Comparison of ENCODE assay signal across 13 cellular contexts in genomic region chr2:46780411-46780800, GRCh38.
DNase-seq lines count a peak whose midpoint lies in the region; ATAC-seq and TF ChIP-seq lines count a peak whose summit lies in the region.
"Had no signal": no experiment of that assay in that cellular context is flagged by ENCODE, and none has a peak within 500 bp of the region (broad histone marks: within the 10 kb centered on the region; RNA-seq: fewer than 3 reads in every experiment).

No MANE protein-coding gene starts in this region.

- no peaks in the 10 kb centered on the region for H3K36me3 ChIP-seq in ovary
- H3K36me3 ChIP-seq: cardiac muscle cell had no signal

- peak; percentile 65 for DNase-seq in AG08395 (ENCODE audit: low spot score)
- DNase-seq in RWPE1 (ENCODE audit: low spot score): no peak
- DNase-seq in fibroblast of pulmonary artery (ENCODE audit: low read depth): peak; percentile 76
- DNase-seq in ovary: peak; percentile 43 to 82 (median 73)
- DNase-seq in stimulated activated CD4-positive, alpha-beta T cell treated with anti-CD3 and anti-CD28 coated beads, Interleukin-2, amount 100 ng/mL, for 48 hours: no peak
- DNase-seq in NCI-H69 (lab: John Stamatoyannopoulos, UW): no peak
- DNase-seq in stimulated activated naive CD8-positive, alpha-beta T cell treated with anti-CD3 and anti-CD28 coated beads, Interleukin-15, Interleukin-2, amounts not matched to agents 100 U/mL and 50 U/mL, for 24 hours: no peak
- DNase-seq in SK-N-DZ (ENCODE audit: low spot score): no peak
- DNase-seq: activated naive CD4-positive, alpha-beta T cell treated with anti-CD3 and anti-CD28 coated beads for 36 hours; NCI-H510A had no signal

- intact Hi-C loops in ovary (cut with DNase I): no loop called here

- POLR2A ChIA-PET in RWPE1 (lab: Yijun Ruan, JAX; ENCODE audit: low non-redundant PET): no interaction called here

- 32 to 40% (median 36%) methylated on average over 5 of the region's 5 CpGs for WGBS in ovary, 3 donors

- H3K27ac ChIP-seq in RWPE1 (peak overlapping the region; percentile 83), ovary (no peak overlapping the region)
- H3K27ac ChIP-seq: cardiac muscle cell, KMS-11 had no signal

- TF ChIP-seq POLR2A in ovary (IDR thresholded peaks at IDR 0.05): no peak

- CTCF ChIA-PET in RWPE1 (lab: Yijun Ruan, JAX): interaction anchor here (1.3 kb wide), 1 partner anchor 96 kb away, joined by 3 read pairs; no protein-coding TSS in a partner anchor

- H3K4me1 ChIP-seq in ovary (ENCODE audit: insufficient read depth): peaks cover 15% of the 10 kb centered on the region

- no peak for ATAC-seq in stimulated activated naive CD8-positive, alpha-beta T cell treated with anti-CD3 and anti-CD28 coated beads, Interleukin-15, Interleukin-2, amounts not matched to agents 100 U/mL and 50 U/mL, for 24 hours
- ATAC-seq: stimulated activated memory B cell treated with anti-CD40 and anti-IgM and Interleukin-4, amounts not matched to agents 10 μg/mL and 1 μg/mL and 100 μg/mL, for 72 hours had no signal

- no peaks in the 10 kb centered on the region for H3K27me3 ChIP-seq in ovary
- H3K27me3 ChIP-seq: cardiac muscle cell had no signal

- no peak for TF ChIP-seq CTCF in RWPE1 (conservative IDR thresholded peaks at IDR 0.05; ENCODE audit: low read depth)
- no peak for TF ChIP-seq CTCF in fibroblast of pulmonary artery (IDR thresholded peaks at IDR 0.05; ENCODE audit: low read length, missing control alignments)
- TF ChIP-seq CTCF in ovary (IDR thresholded peaks at IDR 0.05): no peak

- H3K4me3 ChIP-seq in fibroblast of pulmonary artery (replicated peaks; ENCODE audit: low read depth, low read length) (no peak overlapping the region), ovary (no peak overlapping the region)
- H3K4me3 ChIP-seq: cardiac muscle cell had no signal

- TF ChIP-seq EP300 in ovary (IDR thresholded peaks at IDR 0.05): no peak

- no peaks in the 10 kb centered on the region for H3K9me3 ChIP-seq in ovary

Comparison
In these comparisons a context has a peak if more than half of its experiments do, and no peak if none do; other contexts are left out.
1. DNase-seq: peak in AG08395 (single experiment), fibroblast of pulmonary artery (single experiment) and ovary (5 of 5); none in RWPE1 (single experiment), stimulated activated CD4-positive, alpha-beta T cell treated with anti-CD3 and anti-CD28 coated beads, Interleukin-2, amount 100 ng/mL, for 48 hours (0 of 2), NCI-H69 (single experiment), stimulated activated naive CD8-positive, alpha-beta T cell treated with anti-CD3 and anti-CD28 coated beads, Interleukin-15, Interleukin-2, amounts not matched to agents 100 U/mL and 50 U/mL, for 24 hours (single experiment) and SK-N-DZ (single experiment).